Comparison of ENCODE assay signal across 9 cellular contexts in genomic region chr18:48547456-48548403, GRCh38. TPM values are rescaled to one million over a fixed set of nuclear protein-coding genes. Genes with fewer than 3 reads are reported as not detected.
DNase-seq lines count a peak whose midpoint lies in the region; TF ChIP-seq lines count a peak whose summit lies in the region.
"Had no signal": no experiment of that assay in that cellular context is flagged by ENCODE, and none has a peak within 500 bp of the region (broad histone marks: within the 10 kb centered on the region; RNA-seq: fewer than 3 reads in every experiment).

No MANE protein-coding gene starts in this region.

- CTCF ChIA-PET in CD4-positive, alpha-beta memory T cell (lab: Charles Lee; ENCODE audit: partially characterized antibody), result no interaction called here

- H3K79me2 ChIP-seq in hepatocyte, result peaks cover 86% of the 10 kb centered on the region

- H3K4me1 ChIP-seq in hepatocyte (ENCODE audit: insufficient read depth), result peaks cover 49% of the 10 kb centered on the region
- H3K4me1 ChIP-seq in stomach smooth muscle (ENCODE audit: control insufficient read depth, insufficient read depth, low read length), result peaks cover 51% of the 10 kb centered on the region
- H3K4me1 ChIP-seq in CD4-positive, alpha-beta memory T cell (ENCODE audit: insufficient read depth, low read length), result no peaks in the 10 kb centered on the region

- WGBS in hepatocyte (ENCODE audit: low lambda C conversion rate, missing lambda C conversion rate), result 81% methylated on average over 13 of the region's 13 CpGs

- no peaks in the 10 kb centered on the region for H3K9me2 ChIP-seq in hepatocyte (replicated peaks; ENCODE audit: insufficient read depth)

- POLR2A ChIA-PET in CD4-positive, alpha-beta memory T cell (lab: Charles Lee; ENCODE audit: partially characterized antibody), result no interaction called here

- DNase-seq in HFF-Myc (ENCODE audit: extremely low read depth, low read depth) (peak; percentile 89), astrocyte of the hippocampus (ENCODE audit: low read depth, low spot score) (peak; percentile 87), hepatocyte (ENCODE audit: low spot score) (peak; percentile 63), cerebellar cortex (ENCODE audit: low spot score) (no peak), mucosa of gallbladder (ENCODE audit: low spot score) (no peak)
- no peak for DNase-seq in CD4-positive, alpha-beta memory T cell
- DNase-seq in stimulated activated CD4-positive, alpha-beta T cell treated with anti-CD3 and anti-CD28 coated beads, Interleukin-1b, Interleukin-23, amount 100 ng/mL, for 48 hours, result no peak
- DNase-seq: stimulated activated naive CD8-positive, alpha-beta T cell treated with anti-CD3 and anti-CD28 coated beads, Interleukin-15, amount 100 ng/mL, for 72 hours had no signal

- H3K36me3 ChIP-seq in hepatocyte (replicated peaks; ENCODE audit: insufficient read depth, low read depth), result no peaks in the 10 kb centered on the region
- no peaks in the 10 kb centered on the region for H3K36me3 ChIP-seq in stomach smooth muscle (ENCODE audit: control insufficient read depth in 2 of 2, insufficient read depth in 2 of 2, low read length in 2 of 2)
- no peaks in the 10 kb centered on the region for H3K36me3 ChIP-seq in CD4-positive, alpha-beta memory T cell (ENCODE audit: insufficient read depth, low read length)

- no peaks in the 10 kb centered on the region for H3K36me3 Mint-ChIP-seq in CD4-positive, alpha-beta memory T cell

- H4K20me1 ChIP-seq in hepatocyte (ENCODE audit: insufficient read depth, poor library complexity, severe bottlenecking), result peaks cover 7% of the 10 kb centered on the region

- no peaks in the 10 kb centered on the region for H3K9me3 ChIP-seq in hepatocyte (ENCODE audit: low read depth)
- H3K9me3 ChIP-seq in stomach smooth muscle (ENCODE audit: control insufficient read depth in 2 of 2, low read length in 2 of 2), result no peaks in the 10 kb centered on the region
- no peaks in the 10 kb centered on the region for H3K9me3 ChIP-seq in CD4-positive, alpha-beta memory T cell (ENCODE audit: control insufficient read depth in 1 of 2, low read length in 2 of 2)

- H3K27ac Mint-ChIP-seq in CD4-positive, alpha-beta memory T cell, result no peak overlapping the region

- H3K9ac ChIP-seq in stomach smooth muscle (ENCODE audit: low read length in 2 of 2), result peak overlapping the region; percentile 42 to 47

- no peak overlapping the region; the same call in 1 of the 2 replicates for H3K4me3 ChIP-seq in HFF-Myc (replicated peaks; ENCODE audit: low read depth, low read length)
- H3K4me3 ChIP-seq in hepatocyte, result no peak overlapping the region
- H3K4me3 ChIP-seq in stomach smooth muscle (ENCODE audit: low read length in 2 of 2), result peak overlapping the region in 1 of 2 donors; percentile 55
- no peak overlapping the region for H3K4me3 ChIP-seq in CD4-positive, alpha-beta memory T cell (ENCODE audit: low read length in 2 of 2)

- peak overlapping the region; percentile 27 for H3K4me2 ChIP-seq in hepatocyte

- H3K27me3 ChIP-seq in hepatocyte (no peaks in the 10 kb centered on the region), stomach smooth muscle (ENCODE audit: control insufficient read depth in 1 of 2, insufficient read depth in 2 of 2, low read length in 2 of 2) (no peaks in the 10 kb centered on the region)
- H3K27me3 ChIP-seq in CD4-positive, alpha-beta memory T cell (ENCODE audit: insufficient read depth, low read length), result no peaks in the 10 kb centered on the region

- no peak for TF ChIP-seq CTCF in HFF-Myc (IDR thresholded peaks at IDR 0.05; ENCODE audit: low read depth, low read length, missing control alignments)
- no peak for TF ChIP-seq CTCF in hepatocyte (IDR thresholded peaks at IDR 0.05; ENCODE audit: poor library complexity)

- H3K4me1 Mint-ChIP-seq in CD4-positive, alpha-beta memory T cell, result peaks cover 0 to 6% (median 0%) of the 10 kb centered on the region in 4 donors

- no peak overlapping the region for H2AFZ ChIP-seq in hepatocyte

- H3K27ac ChIP-seq in hepatocyte (peak overlapping the region; percentile 52), stomach smooth muscle (ENCODE audit: low read length) (peak overlapping the region; percentile 88)
- H3K27ac ChIP-seq in CD4-positive, alpha-beta memory T cell (ENCODE audit: low read depth, low read length), result no peak overlapping the region

- intact Hi-C loops in CD4-positive, alpha-beta memory T cell (cut with micrococcal nuclease), result no loop called here

- no peaks in the 10 kb centered on the region for H3K9me3 Mint-ChIP-seq in CD4-positive, alpha-beta memory T cell
- H3K9me3 Mint-ChIP-seq: stimulated activated naive CD8-positive, alpha-beta T cell treated with anti-CD3 and anti-CD28 coated beads, Interleukin-15, amount 100 ng/mL, for 72 hours had no signal

- H3K4me3 Mint-ChIP-seq in CD4-positive, alpha-beta memory T cell, result no peak overlapping the region
- H3K4me3 Mint-ChIP-seq: stimulated activated naive CD8-positive, alpha-beta T cell treated with anti-CD3 and anti-CD28 coated beads, Interleukin-15, amount 100 ng/mL, for 72 hours had no signal

- no peaks in the 10 kb centered on the region for H3K27me3 Mint-ChIP-seq in CD4-positive, alpha-beta memory T cell

RNA-seq across cellular contexts. Expression of gene CTIF, which starts 8.9 kb away (rescaled TPM):
- total RNA-seq in hepatocyte, result 24.0 and 27.9 TPM in 2 replicates
- polyA plus RNA-seq in hepatocyte, result 22.1 and 24.9 TPM in 2 replicates
- 1 to 10 TPM; 5.2 to 6.5 TPM for total RNA-seq in CD4-positive, alpha-beta memory T cell
- not detected for polyA plus RNA-seq in CD4-positive, alpha-beta memory T cell
- 101 TPM for total RNA-seq in mucosa of gallbladder

Comparison
In these comparisons a context has a peak if more than half of its experiments do, and no peak if none do; other contexts are left out.
1. DNase-seq: peak in HFF-Myc (single experiment), astrocyte of the hippocampus (single experiment) and hepatocyte (single experiment); none in CD4-positive, alpha-beta memory T cell (0 of 5), cerebellar cortex (single experiment), stimulated activated CD4-positive, alpha-beta T cell treated with anti-CD3 and anti-CD28 coated beads, Interleukin-1b, Interleukin-23, amount 100 ng/mL, for 48 hours (single experiment) and mucosa of gallbladder (single experiment).